In the genomic region with DNA sequence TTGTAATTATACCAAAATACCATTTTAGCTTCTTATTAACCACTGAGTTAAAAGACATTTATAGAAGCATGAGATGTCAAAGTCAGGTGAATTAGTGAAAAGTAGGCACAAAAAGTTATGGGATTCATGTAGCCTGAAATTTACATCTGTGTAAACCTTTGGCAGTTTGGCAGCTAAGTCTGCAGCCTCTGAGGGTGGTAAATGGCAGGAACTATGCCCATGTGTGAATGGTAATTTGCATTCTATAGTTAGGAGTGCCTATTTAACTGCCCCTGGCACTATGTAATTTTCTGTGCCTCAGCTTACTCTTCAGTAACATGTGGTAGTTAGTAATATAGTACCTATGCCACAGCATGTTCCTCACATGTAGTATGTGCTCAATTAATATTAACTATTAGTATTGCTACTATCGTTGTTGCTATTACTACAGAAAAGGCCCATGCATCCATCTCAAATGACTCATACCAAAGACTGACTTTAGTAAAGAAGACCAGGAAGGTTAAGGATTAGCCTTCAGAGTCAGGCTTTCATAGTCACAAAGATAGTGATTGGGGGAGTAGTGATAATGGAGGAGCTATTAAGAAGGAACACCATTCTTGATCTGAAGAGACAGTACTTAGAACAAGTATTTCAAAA, we compare ENCODE assay signal across 11 cellular contexts.
DNase-seq lines count a peak whose midpoint lies in the region; ATAC-seq, FAIRE-seq and TF ChIP-seq lines count a peak whose summit lies in the region.
"Had no signal": no experiment of that assay in that cellular context is flagged by ENCODE, and none has a peak within 500 bp of the region (broad histone marks: within the 10 kb centered on the region; RNA-seq: fewer than 3 reads in every experiment).

No MANE protein-coding gene starts in this region.

- peak overlapping the region; percentile 95 for H3K27ac Mint-ChIP-seq in T-helper 2 cell treated with Interferon-gamma antibody and Interleukin-4, amounts not matched to agents 5 μg/mL and 100 μg/mL, for 36 hours
- peak overlapping the region; percentile 94 to 99 (median 98) for H3K27ac Mint-ChIP-seq in naive B cell

- peaks cover 73% of the 10 kb centered on the region for H3K4me1 Mint-ChIP-seq in T-helper 2 cell treated with Interferon-gamma antibody and Interleukin-4, amounts not matched to agents 5 μg/mL and 100 μg/mL, for 36 hours (ENCODE audit: low read depth)
- peaks cover 73 to 88% (median 76%) of the 10 kb centered on the region in 3 donors for H3K4me1 Mint-ChIP-seq in naive B cell

- peak overlapping the region; percentile 61 for H3K4me3 Mint-ChIP-seq in T-helper 2 cell treated with Interferon-gamma antibody and Interleukin-4, amounts not matched to agents 5 μg/mL and 100 μg/mL, for 36 hours
- peak overlapping the region; percentile 52 to 97 (median 68) for H3K4me3 Mint-ChIP-seq in naive B cell

- no peak for TF ChIP-seq POLR2A in GM12892 (IDR thresholded peaks at IDR 0.05; ENCODE audit: low read depth, low read length)

- DNase-seq in GM12892 (ENCODE audit: insufficient read length) (no peak), naive B cell (no peak), urothelium cell line (ENCODE audit: low spot score) (no peak), SKM-1 treated with dmso at 0.1 percent for 144 hours (lab: John Stamatoyannopoulos, UW; ENCODE audit: unreplicated experiment) (no peak), SIG-M5 treated with dmso at 0.1 percent for 504 hours (lab: John Stamatoyannopoulos, UW; ENCODE audit: unreplicated experiment) (no peak)
- no peak for DNase-seq in T-helper 2 cell treated with Interferon-gamma antibody and Interleukin-4, amounts not matched to agents 5 μg/mL and 100 μg/mL, for 36 hours (ENCODE audit: low spot score)
- DNase-seq: foreskin melanocyte, kidney, NCI-H2171 had no signal

- H3K36me3 Mint-ChIP-seq in T-helper 2 cell treated with Interferon-gamma antibody and Interleukin-4, amounts not matched to agents 5 μg/mL and 100 μg/mL, for 36 hours (ENCODE audit: low read depth), result peaks cover 20% of the 10 kb centered on the region
- no peaks in the 10 kb centered on the region for H3K36me3 Mint-ChIP-seq in naive B cell

- FAIRE-seq in GM12892 (lab: Jason Lieb, UNC), result peak; percentile 84
- no peak for FAIRE-seq in urothelium cell line (lab: Jason Lieb, UNC)
- FAIRE-seq: kidney had no signal

- H3K9me3 Mint-ChIP-seq in T-helper 2 cell treated with Interferon-gamma antibody and Interleukin-4, amounts not matched to agents 5 μg/mL and 100 μg/mL, for 36 hours, result peaks cover 6% of the 10 kb centered on the region
- H3K9me3 Mint-ChIP-seq in naive B cell, result no peaks in the 10 kb centered on the region

- no peaks in the 10 kb centered on the region for H3K27me3 Mint-ChIP-seq in T-helper 2 cell treated with Interferon-gamma antibody and Interleukin-4, amounts not matched to agents 5 μg/mL and 100 μg/mL, for 36 hours (ENCODE audit: low read depth)
- H3K27me3 Mint-ChIP-seq in naive B cell, result no peaks in the 10 kb centered on the region

- ATAC-seq in GM19463 (IDR thresholded peaks at IDR 0.05; ENCODE audit: unreplicated experiment) (peak; percentile 8), naive B cell (ENCODE audit: low read depth in 2 of 2) (peak in 1 of 2 donors; percentile 10), HG03108 (IDR thresholded peaks at IDR 0.05; ENCODE audit: unreplicated experiment) (no peak)
